Comparison of ENCODE assay signal across 2 cellular contexts in genomic region chr21:35198004-35198403, GRCh38.
TF ChIP-seq lines count a peak whose summit lies in the region.

No MANE protein-coding gene starts in this region.

TF ChIP-seq in HEK293, 187 proteins besides CTCF, POLR2A, EP300 and RAD21 (continued from another document):
- TF ChIP-seq ZBTB6 (tag by site-specific recombination; IDR thresholded peaks at IDR 0.05) = no peak

TF ChIP-seq in K562, 482 proteins besides CTCF, POLR2A, EP300 and RAD21 (continued from another document):
- TF ChIP-seq RERE (CRISPR knock-in tag; IDR thresholded peaks at IDR 0.05; ENCODE audit: borderline replicate concordance) (no peak), C11orf30 (IDR thresholded peaks at IDR 0.05; ENCODE audit: low read depth) (peak; percentile 64; the same call in 1 of the 2 replicates), MAFG (tag; conservative IDR thresholded peaks at IDR 0.05) (peak; percentile 55; the same call in 1 of the 2 replicates), FOSL1 (tag; conservative IDR thresholded peaks at IDR 0.05) (peak; percentile 39; the same call in 1 of the 2 replicates)
TF ChIP-seq in K562: peak in this region for 6.
